Comparison of ENCODE assay signal across 1 cellular context in genomic region chr2:97657986-97658690, GRCh38.
TF ChIP-seq lines count a peak whose summit lies in the region.

No MANE protein-coding gene starts in this region.

TF ChIP-seq in IMR-90, 13 proteins besides CTCF, POLR2A, EP300 and RAD21:
- TF ChIP-seq MXI1 (IDR thresholded peaks at IDR 0.05; ENCODE audit: borderline replicate concordance, low read depth, low read length) (no peak), RCOR1 (IDR thresholded peaks at IDR 0.05; ENCODE audit: insufficient replicate concordance, low read length) (no peak), USF2 (IDR thresholded peaks at IDR 0.05; ENCODE audit: low read depth, low read length) (no peak), CHD1 (IDR thresholded peaks at IDR 0.05; ENCODE audit: low read depth, low read length) (no peak), RFX5 (IDR thresholded peaks at IDR 0.05; ENCODE audit: low read depth, low read length) (no peak), FOS (IDR thresholded peaks at IDR 0.05; ENCODE audit: low read depth, low read length) (no peak), MAZ (IDR thresholded peaks at IDR 0.05; ENCODE audit: borderline replicate concordance, low read depth, low read length) (no peak), SMC3 (IDR thresholded peaks at IDR 0.05; ENCODE audit: low read depth, low read length) (no peak), NFE2L2 (IDR thresholded peaks at IDR 0.05; ENCODE audit: low read depth, low read length) (no peak), BHLHE40 (IDR thresholded peaks at IDR 0.05; ENCODE audit: low read depth, low read length) (no peak), ELK1 (IDR thresholded peaks at IDR 0.05; ENCODE audit: borderline replicate concordance, low read depth, low read length) (no peak), MAFK (IDR thresholded peaks at IDR 0.05; ENCODE audit: low read depth, low read length) (no peak), CEBPB (IDR thresholded peaks at IDR 0.05; ENCODE audit: low read depth, low read length) (no peak)
